ENCODE assay signal across 8 cellular contexts in genomic region chr17:4945176-4945943, GRCh38. TPM values are rescaled to one million over a fixed set of nuclear protein-coding genes. Genes with fewer than 3 reads are reported as not detected.
DNase-seq lines count a peak whose midpoint lies in the region; ATAC-seq, FAIRE-seq and TF ChIP-seq lines count a peak whose summit lies in the region.

No MANE protein-coding gene starts in this region.

- POLR2A ChIA-PET in activated naive CD8-positive, alpha-beta T cell treated with anti-CD3 and anti-CD28 coated beads, Interleukin-2, amount 10 ng/mL, durations not matched to agents 7 days and 5 days (lab: Charles Lee) = interaction anchor here (1.0 to 17.2 kb wide), 6 partner anchors 9 to 45 kb away, joined by 3 to 441 read pairs (median 4); partner anchors contain the start of gene SPAG7

- H3K9me3 ChIP-seq in BLaER1 = no peaks in the 10 kb centered on the region
- no peaks in the 10 kb centered on the region for H3K9me3 ChIP-seq in right cardiac atrium (ENCODE audit: control insufficient read depth, low read length)
- no peaks in the 10 kb centered on the region for H3K9me3 ChIP-seq in small intestine (ENCODE audit: control insufficient read depth, low read depth)

- peak overlapping the region; percentile 100 for H3K4me3 ChIP-seq in BLaER1
- H3K4me3 ChIP-seq in right cardiac atrium (ENCODE audit: low read length) = no peak overlapping the region
- H3K4me3 ChIP-seq in small intestine (ENCODE audit: low read depth in 1 of 2, low read length in 2 of 2) = peak overlapping the region in 1 of 2 donors; percentile 87

- ATAC-seq in SK-N-SH treated with all-trans-retinoic acid at 6 μM for 48 hours = peak; percentile 44
- peak; percentile 28 for ATAC-seq in activated naive CD8-positive, alpha-beta T cell treated with anti-CD3 and anti-CD28 coated beads, Interleukin-2, amount 10 ng/mL, durations not matched to agents 7 days and 5 days (ENCODE audit: low read depth)
- ATAC-seq in right cardiac atrium = peak; percentile 6 to 52
- ATAC-seq in GM21390 (IDR thresholded peaks at IDR 0.05; ENCODE audit: unreplicated experiment) = no peak
- no peak for ATAC-seq in GM21515 (IDR thresholded peaks at IDR 0.05; ENCODE audit: unreplicated experiment)

- H3K36me3 ChIP-seq in BLaER1 (peaks cover 52% of the 10 kb centered on the region), small intestine (ENCODE audit: control insufficient read depth in 2 of 2, insufficient read depth in 2 of 2, low read length in 2 of 2) (peaks cover 0 to 24% of the 10 kb centered on the region in 2 donors)

- DNase-seq in HFFc6 = peak; percentile 89
- DNase-seq in activated naive CD8-positive, alpha-beta T cell treated with anti-CD3 and anti-CD28 coated beads, Interleukin-2, amount 10 ng/mL, durations not matched to agents 7 days and 5 days = peak; percentile 76
- DNase-seq in right cardiac atrium = peak; percentile 78 to 89 (median 87)
- peak; percentile 92 for DNase-seq in small intestine

- peak overlapping the region; percentile 91 for H3K27ac Mint-ChIP-seq in HFFc6
- peak overlapping the region; percentile 100 for H3K27ac Mint-ChIP-seq in activated naive CD8-positive, alpha-beta T cell treated with anti-CD3 and anti-CD28 coated beads, Interleukin-2, amount 10 ng/mL, durations not matched to agents 7 days and 5 days

- H3K9ac ChIP-seq in BLaER1 = peak overlapping the region; percentile 55

- H3K36me3 Mint-ChIP-seq in HFFc6 (ENCODE audit: low read depth) = peaks cover 64% of the 10 kb centered on the region
- H3K36me3 Mint-ChIP-seq in activated naive CD8-positive, alpha-beta T cell treated with anti-CD3 and anti-CD28 coated beads, Interleukin-2, amount 10 ng/mL, durations not matched to agents 7 days and 5 days = peaks cover 62% of the 10 kb centered on the region

- H4K20me1 ChIP-seq in BLaER1 = peaks cover 74% of the 10 kb centered on the region

- H3K27me3 Mint-ChIP-seq in HFFc6 (ENCODE audit: insufficient read depth) = peaks cover 14% of the 10 kb centered on the region
- no peaks in the 10 kb centered on the region for H3K27me3 Mint-ChIP-seq in activated naive CD8-positive, alpha-beta T cell treated with anti-CD3 and anti-CD28 coated beads, Interleukin-2, amount 10 ng/mL, durations not matched to agents 7 days and 5 days

- H3K4me1 ChIP-seq in BLaER1 (peaks cover 65% of the 10 kb centered on the region), right cardiac atrium (ENCODE audit: control insufficient read depth, insufficient read depth, low read length) (peaks cover 7% of the 10 kb centered on the region), small intestine (ENCODE audit: control insufficient read depth in 2 of 2, insufficient read depth in 1 of 2, low read depth in 1 of 2, low read length in 1 of 2) (peaks cover 4 to 17% of the 10 kb centered on the region in 2 donors)

- WGBS in right cardiac atrium = 44% methylated on average over 7 of the region's 7 CpGs
- WGBS in small intestine, 3 donors = 17 to 29% (median 18%) methylated on average over 7 of the region's 7 CpGs

- no peaks in the 10 kb centered on the region for H3K27me3 ChIP-seq in BLaER1
- no peaks in the 10 kb centered on the region for H3K27me3 ChIP-seq in right cardiac atrium (ENCODE audit: control insufficient read depth, insufficient read depth)
- H3K27me3 ChIP-seq in small intestine (ENCODE audit: control insufficient read depth in 2 of 2, insufficient read depth in 2 of 2, low read length in 2 of 2) = no peaks in the 10 kb centered on the region

- H3K4me3 Mint-ChIP-seq in HFFc6 = peak overlapping the region; percentile 91
- H3K4me3 Mint-ChIP-seq in activated naive CD8-positive, alpha-beta T cell treated with anti-CD3 and anti-CD28 coated beads, Interleukin-2, amount 10 ng/mL, durations not matched to agents 7 days and 5 days = peak overlapping the region; percentile 100

- H3K9me3 Mint-ChIP-seq in HFFc6 = no peaks in the 10 kb centered on the region
- H3K9me3 Mint-ChIP-seq in activated naive CD8-positive, alpha-beta T cell treated with anti-CD3 and anti-CD28 coated beads, Interleukin-2, amount 10 ng/mL, durations not matched to agents 7 days and 5 days = no peaks in the 10 kb centered on the region

- H3K27ac ChIP-seq in BLaER1 = 0 out of 2 replicates have a peak overlapping the region, but pooled peaks have one; percentile 14
- H3K27ac ChIP-seq in right cardiac atrium (ENCODE audit: low read length) = peak overlapping the region; percentile 54
- peak overlapping the region; percentile 86 for H3K27ac ChIP-seq in small intestine (ENCODE audit: low read depth in 1 of 2, low read length in 1 of 2)

- H3K4me2 ChIP-seq in BLaER1 = peak overlapping the region; percentile 99

- no peak for TF ChIP-seq CTCF in HFFc6 (IDR thresholded peaks at IDR 0.05)

- intact Hi-C loops in right cardiac atrium (cut with DNase I) = no loop called here

- H3K4me1 Mint-ChIP-seq in HFFc6 (ENCODE audit: low read depth) = peaks cover 65% of the 10 kb centered on the region
- H3K4me1 Mint-ChIP-seq in activated naive CD8-positive, alpha-beta T cell treated with anti-CD3 and anti-CD28 coated beads, Interleukin-2, amount 10 ng/mL, durations not matched to agents 7 days and 5 days = peaks cover 41% of the 10 kb centered on the region

- FAIRE-seq in small intestine (lab: Jason Lieb, UNC) = no peak

TF ChIP-seq in SK-N-SH treated with all-trans-retinoic acid at 6 μM for 48 hours, 23 proteins besides CTCF, POLR2A, EP300 and RAD21:
- TF ChIP-seq GLIS3 (CRISPR knock-in tag; IDR thresholded peaks at IDR 0.05) = 0 out of 2 replicates have a peak, but pooled peaks have one; percentile 63
- TF ChIP-seq ZNF70 (CRISPR knock-in tag; IDR thresholded peaks at IDR 0.05) = no peak
TF ChIP-seq in SK-N-SH treated with all-trans-retinoic acid at 6 μM for 48 hours: peak in this region for 1.

RNA-seq across cellular contexts. Expression of gene PFN1, which starts 3.0 kb away (rescaled TPM):
- total RNA-seq in HFFc6 (2021; fragmentation: NEBNext Ultra II Directional; extraction: Animal tissue kit (Norgen Biotek cat#: 25700)) = 1,000 to 10,000 TPM; 1,630 to 1,970 (median 1,832) TPM
- total RNA-seq in activated naive CD8-positive, alpha-beta T cell treated with anti-CD3 and anti-CD28 coated beads, Interleukin-2, amount 10 ng/mL, durations not matched to agents 7 days and 5 days = 1,000 to 10,000 TPM; 1,712 to 1,828 TPM
- total RNA-seq in right cardiac atrium = 100 to 1,000 TPM; 148 to 229 (median 201) TPM
- 180 TPM for polyA plus RNA-seq in right cardiac atrium
- polyA plus RNA-seq in small intestine = 1,000 to 10,000 TPM in 1 of 3 donors, 100 to 1,000 TPM in 2; 848 to 1,180 (median 968) TPM

RNA-seq across cellular contexts. Expression of gene RNF167, which starts 5.3 kb away (rescaled TPM):
- 100 to 1,000 TPM in 3 of 6 experiments, 10 to 100 TPM in 3; 88.3 to 122 (median 97.6) TPM for total RNA-seq in HFFc6 (2021; fragmentation: NEBNext Ultra II Directional; extraction: Animal tissue kit (Norgen Biotek cat#: 25700))
- total RNA-seq in activated naive CD8-positive, alpha-beta T cell treated with anti-CD3 and anti-CD28 coated beads, Interleukin-2, amount 10 ng/mL, durations not matched to agents 7 days and 5 days = 100 to 1,000 TPM; 202 TPM
- 100 to 1,000 TPM in 1 of 4 donors, 10 to 100 TPM in 3; 76.6 to 108 (median 87.5) TPM for total RNA-seq in right cardiac atrium
- polyA plus RNA-seq in right cardiac atrium = 124 TPM
- 100 to 1,000 TPM; 108 to 132 (median 126) TPM for polyA plus RNA-seq in small intestine

RNA-seq across cellular contexts. Expression of gene SLC25A11, which starts 5.5 kb away (rescaled TPM):
- 10 to 100 TPM; 61.9 to 78.6 (median 64.4) TPM for total RNA-seq in HFFc6 (2021; fragmentation: NEBNext Ultra II Directional; extraction: Animal tissue kit (Norgen Biotek cat#: 25700))
- 10 to 100 TPM; 67.6 to 78.1 TPM for total RNA-seq in activated naive CD8-positive, alpha-beta T cell treated with anti-CD3 and anti-CD28 coated beads, Interleukin-2, amount 10 ng/mL, durations not matched to agents 7 days and 5 days
- total RNA-seq in right cardiac atrium = 100 to 1,000 TPM; 162 to 230 (median 202) TPM
- polyA plus RNA-seq in right cardiac atrium (200 TPM), small intestine (10 to 100 TPM; 55.1 to 79.2 (median 66.4) TPM)

RNA-seq across cellular contexts. Expression of gene ENO3, which starts 5.6 kb away (rescaled TPM):
- total RNA-seq in HFFc6 (2021; fragmentation: NEBNext Ultra II Directional; extraction: Animal tissue kit (Norgen Biotek cat#: 25700)) = 1 to 10 TPM; 1.9 to 4.6 (median 3.2) TPM
- 10 to 100 TPM; 31.4 to 32.9 TPM for total RNA-seq in activated naive CD8-positive, alpha-beta T cell treated with anti-CD3 and anti-CD28 coated beads, Interleukin-2, amount 10 ng/mL, durations not matched to agents 7 days and 5 days
- 100 to 1,000 TPM; 198 to 695 (median 246) TPM for total RNA-seq in right cardiac atrium
- 455 TPM for polyA plus RNA-seq in right cardiac atrium
- 10 to 100 TPM; 10.7 to 98.0 (median 25.9) TPM for polyA plus RNA-seq in small intestine

RNA-seq across cellular contexts. Expression of gene GP1BA, which starts 13.3 kb away (rescaled TPM):
- total RNA-seq in HFFc6 (2021; fragmentation: NEBNext Ultra II Directional; extraction: Animal tissue kit (Norgen Biotek cat#: 25700)) = not detected
- not detected for total RNA-seq in activated naive CD8-positive, alpha-beta T cell treated with anti-CD3 and anti-CD28 coated beads, Interleukin-2, amount 10 ng/mL, durations not matched to agents 7 days and 5 days
- under 1 TPM in 1 of 4 donors, not detected in 3; 0.23 TPM for total RNA-seq in right cardiac atrium
- polyA plus RNA-seq in right cardiac atrium (0.16 TPM), small intestine (under 1 TPM in 1 of 3 donors, not detected in 2; 0.06 TPM)

Comparison
In these comparisons a context has a peak if more than half of its experiments do, and no peak if none do; other contexts are left out.
1. H3K27ac ChIP-seq: peak in every context shown above with its lines; median percentile 86 in small intestine; 54 in right cardiac atrium; 14 in BLaER1.
2. ATAC-seq: peak in SK-N-SH treated with all-trans-retinoic acid at 6 μM for 48 hours (single experiment), activated naive CD8-positive, alpha-beta T cell treated with anti-CD3 and anti-CD28 coated beads, Interleukin-2, amount 10 ng/mL, durations not matched to agents 7 days and 5 days (single experiment) and right cardiac atrium (2 of 2); none in GM21390 (single experiment) and GM21515 (single experiment).
3. RNA of gene PFN1, which starts 3.0 kb away (total RNA-seq): 1,630 to 1,970 TPM in HFFc6 and 1,712 to 1,828 TPM in activated naive CD8-positive, alpha-beta T cell treated with anti-CD3 and anti-CD28 coated beads, Interleukin-2, amount 10 ng/mL, durations not matched to agents 7 days and 5 days; 148 to 229 TPM in right cardiac atrium; every median in the first group is over 4 times any median in the second.
4. Peak in every context shown above with its lines, with median percentiles within 50 percentile points of each other: DNase-seq.